Comparison of ENCODE assay signal across 21 cellular contexts in the genomic region with DNA sequence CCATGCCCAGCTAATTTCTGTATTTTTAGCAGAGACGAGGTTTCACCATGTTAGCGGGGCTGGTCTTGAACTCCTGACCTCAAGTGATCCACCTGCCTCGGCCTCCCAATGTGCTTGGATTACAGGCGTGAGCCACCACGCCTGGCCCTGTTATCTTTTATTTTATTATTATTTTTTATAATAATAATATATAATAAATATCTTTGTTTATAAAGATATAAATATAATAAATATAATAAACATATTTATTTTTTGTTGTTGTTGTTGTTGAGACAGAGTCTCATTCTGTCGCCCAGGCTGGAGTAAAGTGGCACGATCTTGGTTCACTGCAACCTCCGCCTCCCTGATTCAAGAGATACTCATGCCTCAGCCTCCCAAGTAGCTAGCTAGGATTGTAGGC. TPM values are rescaled to one million over a fixed set of nuclear protein-coding genes. Genes with fewer than 3 reads are reported as not detected.
DNase-seq lines count a peak whose midpoint lies in the region; TF ChIP-seq lines count a peak whose summit lies in the region.
"Had no signal": no experiment of that assay in that cellular context is flagged by ENCODE, and none has a peak within 500 bp of the region (broad histone marks: within the 10 kb centered on the region; RNA-seq: fewer than 3 reads in every experiment).

No MANE protein-coding gene starts in this region.

- H4K20me1 ChIP-seq in BLaER1 (no peaks in the 10 kb centered on the region), hepatocyte (ENCODE audit: insufficient read depth, poor library complexity, severe bottlenecking) (no peaks in the 10 kb centered on the region)

- H3K79me2 ChIP-seq in hepatocyte: no peaks in the 10 kb centered on the region

- no peaks in the 10 kb centered on the region for H3K27me3 Mint-ChIP-seq in T-helper 1 cell treated with Interleukin-12 subunit alpha and Interleukin-12 subunit beta and Interleukin-4 antibody, amounts not matched to agents 30 μg/mL and 1 μg/mL, for 36 hours (ENCODE audit: low read depth)
- H3K27me3 Mint-ChIP-seq in activated CD4-positive, alpha-beta memory T cell treated with anti-CD3 and anti-CD28 coated beads for 36 hours: no peaks in the 10 kb centered on the region
- H3K27me3 Mint-ChIP-seq: central memory CD8-positive, alpha-beta T cell had no signal

- H3K27me3 ChIP-seq in BLaER1: peaks cover 13% of the 10 kb centered on the region
- H3K27me3 ChIP-seq in hepatocyte: peaks cover 5% of the 10 kb centered on the region
- H3K27me3 ChIP-seq: vagina had no signal

- DNase-seq in T-helper 1 cell (no peak), hepatocyte (ENCODE audit: low spot score) (no peak), GM13976 (ENCODE audit: low spot score) (no peak), SKM-1 (lab: John Stamatoyannopoulos, UW; ENCODE audit: unreplicated experiment) (no peak), 8988T (no peak)
- no peak for DNase-seq in activated CD4-positive, alpha-beta memory T cell treated with anti-CD3 and anti-CD28 coated beads for 36 hours
- DNase-seq: activated B cell treated with CpG ODN at 0.5 μM for 24 hours; DMS 273 treated with DMSO at 0.1 percent for 48 hours; GM23248; left ventricle myocardium inferior; NCI-H146; NCI-H446; nucleus accumbens; stimulated activated naive CD8-positive, alpha-beta T cell treated with anti-CD3 and anti-CD28 coated beads, Interleukin-15, Interleukin-2, amounts not matched to agents 100 U/mL and 50 U/mL, for 24 hours; T1000 had no signal

- peak overlapping the region; percentile 93 for H3K27ac Mint-ChIP-seq in T-helper 1 cell treated with Interleukin-12 subunit alpha and Interleukin-12 subunit beta and Interleukin-4 antibody, amounts not matched to agents 30 μg/mL and 1 μg/mL, for 36 hours
- peak overlapping the region; percentile 90 for H3K27ac Mint-ChIP-seq in activated CD4-positive, alpha-beta memory T cell treated with anti-CD3 and anti-CD28 coated beads for 36 hours

- no peaks in the 10 kb centered on the region for H3K36me3 ChIP-seq in BLaER1
- no peaks in the 10 kb centered on the region for H3K36me3 ChIP-seq in hepatocyte (replicated peaks; ENCODE audit: insufficient read depth, low read depth)
- H3K36me3 ChIP-seq: left ventricle myocardium inferior, vagina had no signal

- in situ Hi-C loops in GM13976 (cut with MboI; ENCODE audit: low sequenced_read_pairs, unreplicated experiment): no loop called here

- WGBS in hepatocyte (ENCODE audit: low lambda C conversion rate, missing lambda C conversion rate): 95% methylated on average over 8 of the region's 8 CpGs

- H3K9me2 ChIP-seq in hepatocyte (replicated peaks; ENCODE audit: insufficient read depth): no peaks in the 10 kb centered on the region

- no peak for TF ChIP-seq CTCF in hepatocyte (IDR thresholded peaks at IDR 0.05; ENCODE audit: poor library complexity)
- TF ChIP-seq CTCF in GM13976 (IDR thresholded peaks at IDR 0.05; ENCODE audit: borderline replicate concordance, control extremely low read depth, extremely low read depth, insufficient read depth, missing control alignments): no peak

- H3K4me3 Mint-ChIP-seq in T-helper 1 cell treated with Interleukin-12 subunit alpha and Interleukin-12 subunit beta and Interleukin-4 antibody, amounts not matched to agents 30 μg/mL and 1 μg/mL, for 36 hours: no peak overlapping the region
- no peak overlapping the region for H3K4me3 Mint-ChIP-seq in activated CD4-positive, alpha-beta memory T cell treated with anti-CD3 and anti-CD28 coated beads for 36 hours
- H3K4me3 Mint-ChIP-seq: central memory CD8-positive, alpha-beta T cell had no signal

- peaks cover 59% of the 10 kb centered on the region for H3K4me1 ChIP-seq in BLaER1
- H3K4me1 ChIP-seq in hepatocyte (ENCODE audit: insufficient read depth): peaks cover 30% of the 10 kb centered on the region

- H3K27ac ChIP-seq in BLaER1 (no peak overlapping the region), hepatocyte (peak overlapping the region; percentile 64)
- H3K27ac ChIP-seq: 22Rv1, GM23248, left ventricle myocardium inferior, vagina had no signal

- H3K4me3 ChIP-seq in BLaER1 (no peak overlapping the region), hepatocyte (no peak overlapping the region)
- H3K4me3 ChIP-seq: GM23248, left ventricle myocardium inferior, vagina had no signal

- no peak overlapping the region for H3K9ac ChIP-seq in BLaER1
- H3K9ac ChIP-seq: GM23248 had no signal

- CTCF ChIA-PET in activated CD4-positive, alpha-beta memory T cell treated with anti-CD3 and anti-CD28 coated beads for 36 hours (lab: Charles Lee): interaction anchor here (1.6 to 3.0 kb wide), 5 partner anchors 17 to 66 kb away, joined by 7 to 22 read pairs (median 13); a partner anchor contains a TSS

- intact Hi-C loops in activated CD4-positive, alpha-beta memory T cell treated with anti-CD3 and anti-CD28 coated beads for 36 hours (cut with micrococcal nuclease): no loop called here

- no peaks in the 10 kb centered on the region for H3K9me3 Mint-ChIP-seq in T-helper 1 cell treated with Interleukin-12 subunit alpha and Interleukin-12 subunit beta and Interleukin-4 antibody, amounts not matched to agents 30 μg/mL and 1 μg/mL, for 36 hours
- no peaks in the 10 kb centered on the region for H3K9me3 Mint-ChIP-seq in activated CD4-positive, alpha-beta memory T cell treated with anti-CD3 and anti-CD28 coated beads for 36 hours
- H3K9me3 Mint-ChIP-seq: activated B cell treated with CpG ODN at 0.5 μM for 24 hours; CD8-positive, alpha-beta T cell; central memory CD8-positive, alpha-beta T cell had no signal

- peak overlapping the region; percentile 50 for H3K4me2 ChIP-seq in BLaER1
- no peak overlapping the region for H3K4me2 ChIP-seq in hepatocyte

- H3K9me3 ChIP-seq in BLaER1: no peaks in the 10 kb centered on the region
- no peaks in the 10 kb centered on the region for H3K9me3 ChIP-seq in hepatocyte (ENCODE audit: low read depth)
- H3K9me3 ChIP-seq: left ventricle myocardium inferior, vagina had no signal

- POLR2A ChIA-PET in activated CD4-positive, alpha-beta memory T cell treated with anti-CD3 and anti-CD28 coated beads for 36 hours (lab: Charles Lee): interaction anchor here (1.9 to 3.5 kb wide), 4 partner anchors 17 to 67 kb away, joined by 13 to 51 read pairs (median 38); a partner anchor contains a TSS

- H3K4me1 Mint-ChIP-seq in T-helper 1 cell treated with Interleukin-12 subunit alpha and Interleukin-12 subunit beta and Interleukin-4 antibody, amounts not matched to agents 30 μg/mL and 1 μg/mL, for 36 hours (ENCODE audit: low read depth): peaks cover 62% of the 10 kb centered on the region
- H3K4me1 Mint-ChIP-seq in activated CD4-positive, alpha-beta memory T cell treated with anti-CD3 and anti-CD28 coated beads for 36 hours (ENCODE audit: low read depth): peaks cover 54% of the 10 kb centered on the region

- H2AFZ ChIP-seq in hepatocyte: no peak overlapping the region
- H2AFZ ChIP-seq: GM23248 had no signal

- H3K36me3 Mint-ChIP-seq in T-helper 1 cell treated with Interleukin-12 subunit alpha and Interleukin-12 subunit beta and Interleukin-4 antibody, amounts not matched to agents 30 μg/mL and 1 μg/mL, for 36 hours (ENCODE audit: low read depth): no peaks in the 10 kb centered on the region
- no peaks in the 10 kb centered on the region for H3K36me3 Mint-ChIP-seq in activated CD4-positive, alpha-beta memory T cell treated with anti-CD3 and anti-CD28 coated beads for 36 hours
- H3K36me3 Mint-ChIP-seq: CD8-positive, alpha-beta T cell had no signal

RNA-seq across cellular contexts. Expression of a gene that starts 7.0 kb away (rescaled TPM):
- total RNA-seq in activated CD4-positive, alpha-beta memory T cell treated with anti-CD3 and anti-CD28 coated beads for 36 hours: 10 to 100 TPM; 25.4 to 28.0 TPM
- 8.6 and 8.9 TPM in 2 replicates for total RNA-seq in hepatocyte
- polyA plus RNA-seq in hepatocyte: 4.8 and 5.0 TPM in 2 replicates

RNA-seq across cellular contexts. Expression of a gene that starts 17.8 kb away (rescaled TPM):
- total RNA-seq in activated CD4-positive, alpha-beta memory T cell treated with anti-CD3 and anti-CD28 coated beads for 36 hours: 100 to 1,000 TPM; 317 TPM
- 10.2 and 10.8 TPM in 2 replicates for total RNA-seq in hepatocyte
- polyA plus RNA-seq in hepatocyte: 13.1 and 16.4 TPM in 2 replicates

Comparison
In these comparisons a context has a peak if more than half of its experiments do, and no peak if none do; other contexts are left out.
1. RNA of a gene that starts 17.8 kb away (total RNA-seq): 317 TPM in activated CD4-positive, alpha-beta memory T cell treated with anti-CD3 and anti-CD28 coated beads for 36 hours; 10.2 to 10.8 TPM in hepatocyte; every median in the first group is over 10 times any median in the second.